In the genomic region with DNA sequence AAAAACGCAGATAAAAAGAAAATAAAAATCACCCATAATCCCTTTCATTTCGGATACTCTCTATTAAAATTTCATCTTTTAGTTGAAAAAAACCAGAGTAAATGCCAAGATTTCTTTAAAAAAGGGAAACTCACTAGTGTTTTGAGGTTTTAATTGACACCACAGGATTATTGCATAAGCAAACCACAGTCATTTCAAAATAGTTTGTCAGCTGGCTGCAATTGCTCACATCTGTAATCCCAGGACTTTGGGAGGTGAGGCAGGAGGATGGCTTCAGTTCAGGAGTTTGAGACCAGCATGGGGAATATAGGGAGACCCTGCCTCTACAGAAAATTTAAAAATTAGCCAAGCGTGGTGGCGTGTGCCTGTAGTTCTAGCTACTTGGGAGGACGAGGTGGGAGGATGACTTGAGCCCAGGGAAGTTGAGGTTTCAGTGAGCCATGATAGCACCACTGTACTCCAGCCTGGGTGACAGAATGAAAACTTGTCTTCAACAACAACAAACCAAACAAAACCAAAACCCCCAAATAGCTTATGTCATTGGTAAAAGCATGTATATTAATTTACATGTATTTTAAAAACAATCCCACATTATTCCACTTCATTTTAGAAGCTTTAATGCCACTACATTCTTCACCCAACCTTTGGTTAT, we compare ENCODE assay signal across 13 cellular contexts. TPM values are rescaled to one million over a fixed set of nuclear protein-coding genes. Genes with fewer than 3 reads are reported as not detected.
A peak's percentile ranks its signal among the peaks of the same experiment; 100 is the strongest.
DNase-seq lines count a peak whose midpoint lies in the region; ATAC-seq and TF ChIP-seq lines count a peak whose summit lies in the region.
"Had no signal": no experiment of that assay in that cellular context is flagged by ENCODE, and none has a peak within 500 bp of the region (broad histone marks: within the 10 kb centered on the region; RNA-seq: fewer than 3 reads in every experiment).

No MANE protein-coding gene starts in this region.

- TF ChIP-seq POLR2A in HCT116 (IDR thresholded peaks at IDR 0.05; ENCODE audit: borderline replicate concordance, extremely low read depth, insufficient read depth, insufficient read length): no peak
- TF ChIP-seq POLR2A in suprapubic skin (IDR thresholded peaks at IDR 0.05): no peak

- H3K4me3 Mint-ChIP-seq in T-helper 1 cell treated with Interleukin-12 subunit alpha and Interleukin-12 subunit beta and Interleukin-4 antibody, amounts not matched to agents 30 μg/mL and 1 μg/mL, for 36 hours: no peak overlapping the region
- H3K4me3 Mint-ChIP-seq: activated T-cell treated with anti-CD3 and anti-CD28 coated beads, Interleukin-2, amount 50 U/mL, for 24 hours had no signal

- RAD21 ChIA-PET in HCT116 (lab: Charles Lee; ENCODE audit: low non-redundant PET in 1 of 2, low total read pairs in 2 of 2, uncharacterized antibody in 2 of 2, unreplicated experiment in 2 of 2): no interaction called here

- H3K4me1 ChIP-seq in HCT116 (ENCODE audit: control insufficient read depth in 1 of 2, insufficient read depth in 2 of 2, low read length in 2 of 2) (peaks cover 8 to 16% of the 10 kb centered on the region in 2 experiments; a peak in 2 of 4 replicates), suprapubic skin (peaks cover 27% of the 10 kb centered on the region)

- H3K27ac ChIP-seq in HCT116 (ENCODE audit: low read depth, low read length) (no peak overlapping the region), suprapubic skin (no peak overlapping the region)

- no peak for TF ChIP-seq EP300 in suprapubic skin (IDR thresholded peaks at IDR 0.05)

- no peaks in the 10 kb centered on the region for H3K9me3 ChIP-seq in HCT116 (ENCODE audit: control insufficient read depth in 1 of 2, insufficient read depth in 1 of 2, low read depth in 1 of 2, low read length in 2 of 2)
- no peaks in the 10 kb centered on the region for H3K9me3 ChIP-seq in suprapubic skin

- H3K9me2 ChIP-seq in HCT116 (ENCODE audit: insufficient read depth): no peaks in the 10 kb centered on the region

- no peak for ATAC-seq in HCT116
- ATAC-seq in HG03521 (IDR thresholded peaks at IDR 0.05; ENCODE audit: unreplicated experiment): no peak
- ATAC-seq in HG02610 (IDR thresholded peaks at IDR 0.05; ENCODE audit: unreplicated experiment): no peak
- no peak for ATAC-seq in GM18517 (IDR thresholded peaks at IDR 0.05; ENCODE audit: unreplicated experiment)

- DNase-seq in AG08395 (ENCODE audit: low spot score) (peak; percentile 27), HCT116 (ENCODE audit: low read depth, low spot score) (no peak), fibroblast of villous mesenchyme (ENCODE audit: low read depth) (peak; percentile 90), suprapubic skin (ENCODE audit: low spot score in 2 of 2) (no peak)
- DNase-seq: activated T-cell treated with anti-CD3 and anti-CD28 coated beads, Interleukin-2, amount 50 U/mL, for 24 hours; cortex of kidney; NCI-H1694 treated with DMSO at 0.1 percent for 48 hours; small intestine; stimulated activated CD8-positive, alpha-beta memory T cell treated with anti-CD3 and anti-CD28 coated beads, Interleukin-4, amount 100 ng/mL, for 48 hours had no signal

- H3K4me3 ChIP-seq in HCT116 (replicated peaks in 1 of 2; ENCODE audit: low read depth in 1 of 2, low read length in 2 of 2): no peak overlapping the region
- no peak overlapping the region for H3K4me3 ChIP-seq in fibroblast of villous mesenchyme (ENCODE audit: low read depth, low read length)
- H3K4me3 ChIP-seq in suprapubic skin: no peak overlapping the region

- intact Hi-C loops in HCT116 (cut with micrococcal nuclease): no loop called here

- 0 out of 2 replicates have a peak, but pooled peaks cover 6% of the 10 kb centered on the region for H3K79me2 ChIP-seq in HCT116 (ENCODE audit: insufficient read depth, low read length)

- 88% methylated on average over 5 of the region's 5 CpGs for WGBS in suprapubic skin

- H3K27me3 Mint-ChIP-seq in T-helper 1 cell treated with Interleukin-12 subunit alpha and Interleukin-12 subunit beta and Interleukin-4 antibody, amounts not matched to agents 30 μg/mL and 1 μg/mL, for 36 hours (ENCODE audit: low read depth): no peaks in the 10 kb centered on the region
- H3K27me3 Mint-ChIP-seq: activated T-cell treated with anti-CD3 and anti-CD28 coated beads, Interleukin-2, amount 50 U/mL, for 24 hours had no signal

- no peaks in the 10 kb centered on the region for H4K20me1 ChIP-seq in HCT116 (ENCODE audit: insufficient read depth)

- H3K36me3 ChIP-seq in HCT116 (ENCODE audit: control insufficient read depth in 1 of 2, insufficient read depth in 2 of 2, low read length in 2 of 2): no peaks in the 10 kb centered on the region
- no peaks in the 10 kb centered on the region for H3K36me3 ChIP-seq in suprapubic skin

- POLR2A ChIA-PET in HCT116 (lab: Charles Lee): interaction anchor here (0.7 kb wide), 2 partner anchors 9 to 41 kb away, joined by 3 to 4 read pairs; no protein-coding TSS in a partner anchor

- TF ChIP-seq CTCF in HCT116 (IDR thresholded peaks at IDR 0.05 in 2 of 3, conservative IDR thresholded peaks at IDR 0.05 in 1 of 3; ENCODE audit: borderline replicate concordance in 1 of 3, insufficient read depth in 1 of 3, low read depth in 2 of 3, low read length in 2 of 3) (no peak), fibroblast of villous mesenchyme (IDR thresholded peaks at IDR 0.05; ENCODE audit: insufficient read depth, low read depth, low read length) (no peak), suprapubic skin (IDR thresholded peaks at IDR 0.05) (no peak)

- H3K27ac Mint-ChIP-seq in T-helper 1 cell treated with Interleukin-12 subunit alpha and Interleukin-12 subunit beta and Interleukin-4 antibody, amounts not matched to agents 30 μg/mL and 1 μg/mL, for 36 hours: peak overlapping the region; percentile 49
- H3K27ac Mint-ChIP-seq: activated T-cell treated with anti-CD3 and anti-CD28 coated beads, Interleukin-2, amount 50 U/mL, for 24 hours had no signal

- no peak overlapping the region for H2AFZ ChIP-seq in HCT116 (ENCODE audit: low read depth, low read length, poor library complexity, severe bottlenecking)

- H3K27me3 ChIP-seq in HCT116 (ENCODE audit: insufficient read depth, low read length): no peaks in the 10 kb centered on the region
- H3K27me3 ChIP-seq in suprapubic skin: no peaks in the 10 kb centered on the region

- H3K4me1 Mint-ChIP-seq in T-helper 1 cell treated with Interleukin-12 subunit alpha and Interleukin-12 subunit beta and Interleukin-4 antibody, amounts not matched to agents 30 μg/mL and 1 μg/mL, for 36 hours (ENCODE audit: low read depth): peaks cover 31% of the 10 kb centered on the region

- no TSS peak for BruUV-seq in HCT116 (replicated peaks; lab: Mats Ljungman, UMichigan)

- CTCF ChIA-PET in HCT116 (lab: Charles Lee): no interaction called here

- H3K9me3 Mint-ChIP-seq in T-helper 1 cell treated with Interleukin-12 subunit alpha and Interleukin-12 subunit beta and Interleukin-4 antibody, amounts not matched to agents 30 μg/mL and 1 μg/mL, for 36 hours: no peaks in the 10 kb centered on the region

- no peak overlapping the region for H3K4me2 ChIP-seq in HCT116 (ENCODE audit: low read length)

- TF ChIP-seq RAD21 in HCT116 (IDR thresholded peaks at IDR 0.05; ENCODE audit: low read depth): no peak

- peaks cover 26% of the 10 kb centered on the region for H3K36me3 Mint-ChIP-seq in T-helper 1 cell treated with Interleukin-12 subunit alpha and Interleukin-12 subunit beta and Interleukin-4 antibody, amounts not matched to agents 30 μg/mL and 1 μg/mL, for 36 hours (ENCODE audit: low read depth)

- no peak overlapping the region for H3K9ac ChIP-seq in HCT116 (ENCODE audit: low read length)

TF ChIP-seq in HCT116, 20 proteins besides CTCF, POLR2A, EP300 and RAD21:
- no peak for TF ChIP-seq CBX3 (IDR thresholded peaks at IDR 0.05; ENCODE audit: low read depth)
- no peak for TF ChIP-seq SP1 (IDR thresholded peaks at IDR 0.05; ENCODE audit: low read depth)
- no peak for TF ChIP-seq EZH2 (IDR thresholded peaks at IDR 0.05)
- no peak for TF ChIP-seq ZNF274 (IDR thresholded peaks at IDR 0.05; ENCODE audit: low read depth, low read length)
- TF ChIP-seq JUND (IDR thresholded peaks at IDR 0.05): no peak
- TF ChIP-seq, protein P1, sequence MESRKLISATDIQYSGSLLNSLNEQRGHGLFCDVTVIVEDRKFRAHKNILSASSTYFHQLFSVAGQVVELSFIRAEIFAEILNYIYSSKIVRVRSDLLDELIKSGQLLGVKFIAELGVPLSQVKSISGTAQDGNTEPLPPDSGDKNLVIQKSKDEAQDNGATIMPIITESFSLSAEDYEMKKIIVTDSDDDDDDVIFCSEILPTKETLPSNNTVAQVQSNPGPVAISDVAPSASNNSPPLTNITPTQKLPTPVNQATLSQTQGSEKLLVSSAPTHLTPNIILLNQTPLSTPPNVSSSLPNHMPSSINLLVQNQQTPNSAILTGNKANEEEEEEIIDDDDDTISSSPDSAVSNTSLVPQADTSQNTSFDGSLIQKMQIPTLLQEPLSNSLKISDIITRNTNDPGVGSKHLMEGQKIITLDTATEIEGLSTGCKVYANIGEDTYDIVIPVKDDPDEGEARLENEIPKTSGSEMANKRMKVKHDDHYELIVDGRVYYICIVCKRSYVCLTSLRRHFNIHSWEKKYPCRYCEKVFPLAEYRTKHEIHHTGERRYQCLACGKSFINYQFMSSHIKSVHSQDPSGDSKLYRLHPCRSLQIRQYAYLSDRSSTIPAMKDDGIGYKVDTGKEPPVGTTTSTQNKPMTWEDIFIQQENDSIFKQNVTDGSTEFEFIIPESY (IDR thresholded peaks at IDR 0.05; ENCODE audit: extremely low read depth, insufficient replicate concordance, low read length): no peak
- 0 out of 2 replicates have a peak, but pooled peaks have one; percentile 23 for TF ChIP-seq CEBPB (IDR thresholded peaks at IDR 0.05; ENCODE audit: low read depth)

RNA-seq across cellular contexts. Expression of a gene that starts 48.8 kb away (rescaled TPM):
- total RNA-seq in HCT116 (2021; ENCODE audit: unreplicated experiment) (28.8 TPM), fibroblast of villous mesenchyme (13.4 and 15.8 TPM in 2 replicates), suprapubic skin (100 to 1,000 TPM; 234 to 658 (median 244) TPM)
- polyA plus RNA-seq in HCT116 (2012): 21.4 and 23.6 TPM in 2 replicates

Comparison
In these comparisons a context has a peak if more than half of its experiments do, and no peak if none do; other contexts are left out.
1. DNase-seq: peak in AG08395 (single experiment) and fibroblast of villous mesenchyme (single experiment); none in HCT116 (single experiment) and suprapubic skin (0 of 2).